ENCODE assay signal across 22 cellular contexts in genomic region chr12:132443091-132443490, GRCh38. TPM values are rescaled to one million over a fixed set of nuclear protein-coding genes. Genes with fewer than 3 reads are reported as not detected.
DNase-seq lines count a peak whose midpoint lies in the region; ATAC-seq lines count a peak whose summit lies in the region.
"Had no signal": no experiment of that assay in that cellular context is flagged by ENCODE, and none has a peak within 500 bp of the region (broad histone marks: within the 10 kb centered on the region; RNA-seq: fewer than 3 reads in every experiment).

No MANE protein-coding gene starts in this region.

- H3K4me3 ChIP-seq in BLaER1 treated with 17β-estradiol and CSF1 and Interleukin-3, amounts not matched to agents 10 nM and 100 nM, result no peak overlapping the region
- H3K4me3 ChIP-seq in CD4-positive, alpha-beta memory T cell (ENCODE audit: low read length in 2 of 2), result no peak overlapping the region
- H3K4me3 ChIP-seq: body of pancreas, HAP-1, psoas muscle, SJCRH30, stomach, transverse colon had no signal

- no peak for ATAC-seq in natural killer cell treated with Interleukin-12 subunit alpha and Interleukin-12 subunit beta and Interleukin-15 and Interleukin-18, amount 100 ng/mL, for 72 hours
- ATAC-seq in GM21390 (IDR thresholded peaks at IDR 0.05; ENCODE audit: unreplicated experiment), result no peak
- ATAC-seq in GM21619 (IDR thresholded peaks at IDR 0.05; ENCODE audit: unreplicated experiment), result no peak
- ATAC-seq: body of pancreas, Panc1, psoas muscle had no signal

- intact Hi-C loops in CD4-positive, alpha-beta memory T cell (cut with micrococcal nuclease), result no loop called here

- H3K27ac ChIP-seq in BLaER1 treated with 17β-estradiol and CSF1 and Interleukin-3, amounts not matched to agents 10 nM and 100 nM, result peak overlapping the region in 3 of 11 experiments; percentile 85 to 89 (median 86); a peak in 5 of 22 replicates
- no peak overlapping the region for H3K27ac ChIP-seq in CD4-positive, alpha-beta memory T cell (ENCODE audit: low read depth, low read length)
- H3K27ac ChIP-seq: body of pancreas, psoas muscle, SJCRH30, stomach, transverse colon had no signal

- peak overlapping the region in 10 of 11 experiments; percentile 83 to 99 (median 91); a peak in 19 of 22 replicates for H3K4me2 ChIP-seq in BLaER1 treated with 17β-estradiol and CSF1 and Interleukin-3, amounts not matched to agents 10 nM and 100 nM

- peak overlapping the region; percentile 65 to 93 (median 83) for H3K27ac Mint-ChIP-seq in CD4-positive, alpha-beta memory T cell
- peak overlapping the region; percentile 94 for H3K27ac Mint-ChIP-seq in activated naive CD8-positive, alpha-beta T cell
- peak overlapping the region; percentile 100 for H3K27ac Mint-ChIP-seq in natural killer cell treated with Interleukin-12 subunit alpha and Interleukin-12 subunit beta and Interleukin-15 and Interleukin-18, amount 100 ng/mL, for 72 hours

- CTCF ChIA-PET in CD4-positive, alpha-beta memory T cell (lab: Charles Lee; ENCODE audit: partially characterized antibody), result no interaction called here

- H3K9me3 ChIP-seq in BLaER1 treated with 17β-estradiol and CSF1 and Interleukin-3, amounts not matched to agents 10 nM and 100 nM (replicated peaks in 1 of 11), result peaks cover 0 to 13% (median 8%) of the 10 kb centered on the region in 11 experiments; a peak in 14 of 22 replicates
- no peaks in the 10 kb centered on the region for H3K9me3 ChIP-seq in CD4-positive, alpha-beta memory T cell (ENCODE audit: control insufficient read depth in 1 of 2, low read length in 2 of 2)
- H3K9me3 ChIP-seq: body of pancreas, HAP-1, psoas muscle, SJCRH30, stomach, transverse colon had no signal

- H3K4me1 Mint-ChIP-seq in CD4-positive, alpha-beta memory T cell, result peaks cover 23 to 41% (median 33%) of the 10 kb centered on the region in 4 donors
- H3K4me1 Mint-ChIP-seq in activated naive CD8-positive, alpha-beta T cell (ENCODE audit: low read depth), result peaks cover 53% of the 10 kb centered on the region
- H3K4me1 Mint-ChIP-seq in natural killer cell treated with Interleukin-12 subunit alpha and Interleukin-12 subunit beta and Interleukin-15 and Interleukin-18, amount 100 ng/mL, for 72 hours (ENCODE audit: low read depth in 2 of 2), result peaks cover 26 to 34% of the 10 kb centered on the region in 2 donors

- H3K36me3 Mint-ChIP-seq in CD4-positive, alpha-beta memory T cell, result peaks cover 0 to 4% of the 10 kb centered on the region in 2 donors
- peaks cover 2% of the 10 kb centered on the region for H3K36me3 Mint-ChIP-seq in activated naive CD8-positive, alpha-beta T cell
- H3K36me3 Mint-ChIP-seq in natural killer cell treated with Interleukin-12 subunit alpha and Interleukin-12 subunit beta and Interleukin-15 and Interleukin-18, amount 100 ng/mL, for 72 hours, result no peaks in the 10 kb centered on the region

- H3K4me1 ChIP-seq in BLaER1 treated with 17β-estradiol and CSF1 and Interleukin-3, amounts not matched to agents 10 nM and 100 nM, result peaks cover 56 to 100% (median 98%) of the 10 kb centered on the region in 10 experiments
- H3K4me1 ChIP-seq in CD4-positive, alpha-beta memory T cell (ENCODE audit: insufficient read depth, low read length), result peaks cover 38% of the 10 kb centered on the region
- H3K4me1 ChIP-seq: HAP-1, psoas muscle, SJCRH30 had no signal

- peaks cover 0 to 2% of the 10 kb centered on the region in 2 donors for H3K27me3 Mint-ChIP-seq in CD4-positive, alpha-beta memory T cell
- H3K27me3 Mint-ChIP-seq in activated naive CD8-positive, alpha-beta T cell, result no peaks in the 10 kb centered on the region
- H3K27me3 Mint-ChIP-seq in natural killer cell treated with Interleukin-12 subunit alpha and Interleukin-12 subunit beta and Interleukin-15 and Interleukin-18, amount 100 ng/mL, for 72 hours, result no peaks in the 10 kb centered on the region

- peaks cover 0 to 11% (median 0%) of the 10 kb centered on the region in 11 experiments; a peak in 3 of 22 replicates for H3K36me3 ChIP-seq in BLaER1 treated with 17β-estradiol and CSF1 and Interleukin-3, amounts not matched to agents 10 nM and 100 nM
- no peaks in the 10 kb centered on the region for H3K36me3 ChIP-seq in CD4-positive, alpha-beta memory T cell (ENCODE audit: insufficient read depth, low read length)
- H3K36me3 ChIP-seq: HAP-1, SJCRH30, stomach, transverse colon had no signal

- peaks cover 0 to 9% (median 0%) of the 10 kb centered on the region in 11 experiments; a peak in 3 of 22 replicates for H3K27me3 ChIP-seq in BLaER1 treated with 17β-estradiol and CSF1 and Interleukin-3, amounts not matched to agents 10 nM and 100 nM
- no peaks in the 10 kb centered on the region for H3K27me3 ChIP-seq in CD4-positive, alpha-beta memory T cell (ENCODE audit: insufficient read depth, low read length)
- H3K27me3 ChIP-seq: body of pancreas, SJCRH30, transverse colon had no signal

- peaks cover 0 to 5% (median 0%) of the 10 kb centered on the region in 8 donors for H3K9me3 Mint-ChIP-seq in CD4-positive, alpha-beta memory T cell
- no peaks in the 10 kb centered on the region for H3K9me3 Mint-ChIP-seq in activated naive CD8-positive, alpha-beta T cell (ENCODE audit: low read depth)
- H3K9me3 Mint-ChIP-seq in natural killer cell treated with Interleukin-12 subunit alpha and Interleukin-12 subunit beta and Interleukin-15 and Interleukin-18, amount 100 ng/mL, for 72 hours, result peaks cover 2% of the 10 kb centered on the region

- H3K9ac ChIP-seq in BLaER1 treated with 17β-estradiol and CSF1 and Interleukin-3, amounts not matched to agents 10 nM and 100 nM, result peak overlapping the region in 4 of 11 experiments; percentile 46 to 84 (median 82); a peak in 5 of 22 replicates

- POLR2A ChIA-PET in CD4-positive, alpha-beta memory T cell (lab: Charles Lee; ENCODE audit: partially characterized antibody), result interaction anchor here (1.0 to 5.2 kb wide), 3 partner anchors 15 to 47 kb away, joined by 3 to 55 read pairs (median 3); partner anchors contain the start of gene FBRSL1

- DNase-seq in CD4-positive, alpha-beta memory T cell, result no peak
- no peak for DNase-seq in natural killer cell treated with Interleukin-12 subunit alpha and Interleukin-12 subunit beta and Interleukin-15 and Interleukin-18, amount 100 ng/mL, for 72 hours (ENCODE audit: low spot score)
- DNase-seq in iPS-NIHi7 (ENCODE audit: extremely low spot score), result no peak
- DNase-seq: activated CD4-positive, CD25-positive, alpha-beta regulatory T cell; body of pancreas; Calu3; Karpas-422; mesenchymal stem cell; NCI-H1930; NCI-H226; psoas muscle; SJCRH30; stimulated activated CD4-positive, alpha-beta T cell treated with anti-CD3 and anti-CD28 coated beads, Interleukin-2, amount 100 ng/mL, for 24 hours; stomach; T-helper 9 cell; transverse colon had no signal

- H4K20me1 ChIP-seq in BLaER1 treated with 17β-estradiol and CSF1 and Interleukin-3, amounts not matched to agents 10 nM and 100 nM, result no peaks in the 10 kb centered on the region

- H3K4me3 Mint-ChIP-seq in CD4-positive, alpha-beta memory T cell, result peak overlapping the region in 3 of 8 donors; percentile 36 to 47 (median 45)
- peak overlapping the region; percentile 21 for H3K4me3 Mint-ChIP-seq in activated naive CD8-positive, alpha-beta T cell
- no peak overlapping the region for H3K4me3 Mint-ChIP-seq in natural killer cell treated with Interleukin-12 subunit alpha and Interleukin-12 subunit beta and Interleukin-15 and Interleukin-18, amount 100 ng/mL, for 72 hours

RNA-seq across cellular contexts. Expression of gene FBRSL1, which starts 46.9 kb away (rescaled TPM):
- 100 to 1,000 TPM in 1 of 2 experiments, 10 to 100 TPM in 1; 97.3 to 101 TPM for total RNA-seq in CD4-positive, alpha-beta memory T cell
- polyA plus RNA-seq in CD4-positive, alpha-beta memory T cell, result 1 to 10 TPM in 1 of 2 donors, not detected in 1; 3.1 TPM
- total RNA-seq in natural killer cell treated with Interleukin-12 subunit alpha and Interleukin-12 subunit beta and Interleukin-15 and Interleukin-18, amount 100 ng/mL, for 72 hours, result 10 to 100 TPM; 38.0 to 91.5 TPM
